ENCODE assay signal across 8 cellular contexts in the genomic region with DNA sequence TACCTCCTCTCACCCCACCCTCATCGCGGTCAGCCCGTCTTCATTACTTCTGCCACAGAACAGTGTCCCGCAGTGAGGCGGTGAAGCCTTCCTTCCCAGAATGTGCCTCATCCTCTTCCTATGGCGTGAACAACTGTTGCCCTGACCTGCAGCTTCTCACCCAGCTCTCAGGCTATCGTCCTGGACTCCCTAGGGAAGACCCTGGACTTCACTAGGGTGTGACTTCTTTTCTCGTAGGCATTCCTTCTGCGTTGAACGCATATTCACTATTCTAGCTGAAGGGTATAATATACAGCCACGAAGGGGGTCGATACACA. TPM values are rescaled to one million over a fixed set of nuclear protein-coding genes. Genes with fewer than 3 reads are reported as not detected.
A peak's percentile ranks its signal among the peaks of the same experiment; 100 is the strongest.
DNase-seq lines count a peak whose midpoint lies in the region; ATAC-seq and TF ChIP-seq lines count a peak whose summit lies in the region.

No MANE protein-coding gene starts in this region.

- peak overlapping the region; percentile 86 to 98 (median 95) for H3K4me3 Mint-ChIP-seq in naive B cell

- H3K27me3 Mint-ChIP-seq in naive B cell = no peaks in the 10 kb centered on the region

- H3K27me3 ChIP-seq in KMS-11 (ENCODE audit: insufficient read depth, low read depth) = no peaks in the 10 kb centered on the region

- peak overlapping the region; percentile 19; the same call in 1 of the 2 replicates for H3K9ac ChIP-seq in KMS-11

- H3K4me3 ChIP-seq in AG04449 (ENCODE audit: low read depth, low read length) (peak overlapping the region; percentile 96), KMS-11 (IDR thresholded peaks at IDR 0.05; ENCODE audit: insufficient read depth, low read depth, low read length) (no peak overlapping the region), choroid plexus epithelial cell (ENCODE audit: low read depth, low read length) (peak overlapping the region; percentile 84)

- peak overlapping the region; percentile 77 for H3K4me2 ChIP-seq in KMS-11

- H4K20me1 ChIP-seq in KMS-11 (ENCODE audit: insufficient read depth) = no peaks in the 10 kb centered on the region

- H3K36me3 ChIP-seq in KMS-11 (ENCODE audit: insufficient read depth) = no peaks in the 10 kb centered on the region

- peak overlapping the region; percentile 85 to 99 (median 97) for H3K27ac Mint-ChIP-seq in naive B cell

- DNase-seq in AG04449 (ENCODE audit: low read depth, low spot score) (no peak), choroid plexus epithelial cell (ENCODE audit: low read depth) (no peak), naive B cell (no peak), HEK293T (ENCODE audit: extremely low spot score) (no peak)

- peaks cover 0 to 2% (median 0%) of the 10 kb centered on the region in 7 donors for H3K9me3 Mint-ChIP-seq in naive B cell

- TF ChIP-seq CTCF in AG04449 (IDR thresholded peaks at IDR 0.05; ENCODE audit: insufficient read depth, low read length, missing control alignments) (no peak), KMS-11 (conservative IDR thresholded peaks at IDR 0.05; ENCODE audit: low read depth, low read length) (peak; percentile 37; the same call in 1 of the 2 replicates), choroid plexus epithelial cell (conservative IDR thresholded peaks at IDR 0.05; ENCODE audit: low read depth, low read length) (no peak)

- H3K27ac ChIP-seq in KMS-11 = peak overlapping the region; percentile 70; the same call in 1 of the 2 replicates

- POLR2A ChIA-PET in AG04449 (lab: Yijun Ruan, JAX) (interaction anchor here (0.5 to 1.5 kb wide), 10 partner anchors 11 to 119 kb away, joined by 3 to 6 read pairs (median 3); partner anchors contain the start of genes ZNF579, ZNF581 and ZNF784), HEK293T (lab: Yijun Ruan, JAX) (interaction anchor here (0.7 to 3.2 kb wide), 8 partner anchors 12 to 90 kb away, joined by 3 to 24 read pairs (median 3); partner anchors contain the start of gene ZNF784)

- H3K4me1 ChIP-seq in KMS-11 (ENCODE audit: low read depth, poor library complexity, severe bottlenecking) = peaks cover 17% of the 10 kb centered on the region

- CTCF ChIA-PET in AG04449 (lab: Yijun Ruan, JAX) = interaction anchor here (0.7 to 4.3 kb wide), 33 partner anchors 9 to 466 kb away, joined by 3 to 70 read pairs (median 6); partner anchors contain the start of genes NAT14, ZNF579 and ZNF784
- CTCF ChIA-PET in HEK293T (lab: Yijun Ruan, JAX) = interaction anchor here (0.6 to 2.8 kb wide), 10 partner anchors 11 to 195 kb away, joined by 3 to 9 read pairs (median 4); partner anchors contain the start of gene ZNF784

- 0 out of 2 replicates have a peak, but pooled peaks cover 15% of the 10 kb centered on the region for H3K79me2 ChIP-seq in KMS-11 (ENCODE audit: insufficient read depth, low read depth)

- H3K4me1 Mint-ChIP-seq in naive B cell = peaks cover 55 to 82% (median 75%) of the 10 kb centered on the region in 3 donors

- peaks cover 4 to 14% of the 10 kb centered on the region in 2 donors for H3K36me3 Mint-ChIP-seq in naive B cell

- ATAC-seq in naive B cell (ENCODE audit: low read depth in 2 of 2) = no peak
- ATAC-seq in HG03565 (IDR thresholded peaks at IDR 0.05; ENCODE audit: unreplicated experiment) = no peak
- no peak for ATAC-seq in HG02870 (IDR thresholded peaks at IDR 0.05; ENCODE audit: unreplicated experiment)
- no peak for ATAC-seq in esophagus mucosa

- H2AFZ ChIP-seq in KMS-11 (ENCODE audit: low read depth) = no peak overlapping the region

TF ChIP-seq in HEK293T, 16 proteins besides CTCF, POLR2A, EP300 and RAD21:
- TF ChIP-seq SUZ12 (IDR thresholded peaks at IDR 0.05) (no peak), TARDBP (IDR thresholded peaks at IDR 0.05) (no peak), FOXA1 (IDR thresholded peaks at IDR 0.05) (no peak), L3MBTL2 (conservative IDR thresholded peaks at IDR 0.05) (no peak), CTBP1 (IDR thresholded peaks at IDR 0.05; ENCODE audit: borderline replicate concordance) (no peak), PKNOX1 (IDR thresholded peaks at IDR 0.05) (no peak), ZNF384 (IDR thresholded peaks at IDR 0.05) (no peak)

RNA-seq across cellular contexts. Expression of gene ZNF865, which starts 1.0 kb away (rescaled TPM):
- polyA plus RNA-seq in naive B cell (ENCODE audit: low read depth in 6 of 6) = under 1 TPM in 4 of 6 donors, not detected in 2; 0.12 to 0.60 (median 0.18) TPM
- 5.3 TPM for total RNA-seq in esophagus mucosa

RNA-seq across cellular contexts. Expression of gene ZNF524, which starts 6.3 kb away (rescaled TPM):
- polyA plus RNA-seq in naive B cell (ENCODE audit: low read depth in 6 of 6) = 10 to 100 TPM; 25.1 to 42.1 (median 37.1) TPM
- total RNA-seq in esophagus mucosa = 20.1 TPM

RNA-seq across cellular contexts. Expression of gene FIZ1, which starts 7.1 kb away (rescaled TPM):
- 1 to 10 TPM; 2.3 to 5.2 (median 3.2) TPM for polyA plus RNA-seq in naive B cell (ENCODE audit: low read depth in 6 of 6)
- total RNA-seq in esophagus mucosa = 7.1 TPM

RNA-seq across cellular contexts. Expression of gene ZNF784, which starts 17.9 kb away (rescaled TPM):
- polyA plus RNA-seq in naive B cell (ENCODE audit: low read depth in 6 of 6) = 1 to 10 TPM in 4 of 6 donors, under 1 TPM in 1, not detected in 1; 0.95 to 3.5 (median 2.7) TPM
- total RNA-seq in esophagus mucosa = 3.8 TPM

RNA-seq across cellular contexts. Expression of gene ZNF579, which starts 25.8 kb away (rescaled TPM):
- under 1 TPM; 0.13 to 0.85 (median 0.40) TPM for polyA plus RNA-seq in naive B cell (ENCODE audit: low read depth in 6 of 6)
- 3.4 TPM for total RNA-seq in esophagus mucosa
